8 cellular contexts compared by ENCODE assay signal in the genomic region with DNA sequence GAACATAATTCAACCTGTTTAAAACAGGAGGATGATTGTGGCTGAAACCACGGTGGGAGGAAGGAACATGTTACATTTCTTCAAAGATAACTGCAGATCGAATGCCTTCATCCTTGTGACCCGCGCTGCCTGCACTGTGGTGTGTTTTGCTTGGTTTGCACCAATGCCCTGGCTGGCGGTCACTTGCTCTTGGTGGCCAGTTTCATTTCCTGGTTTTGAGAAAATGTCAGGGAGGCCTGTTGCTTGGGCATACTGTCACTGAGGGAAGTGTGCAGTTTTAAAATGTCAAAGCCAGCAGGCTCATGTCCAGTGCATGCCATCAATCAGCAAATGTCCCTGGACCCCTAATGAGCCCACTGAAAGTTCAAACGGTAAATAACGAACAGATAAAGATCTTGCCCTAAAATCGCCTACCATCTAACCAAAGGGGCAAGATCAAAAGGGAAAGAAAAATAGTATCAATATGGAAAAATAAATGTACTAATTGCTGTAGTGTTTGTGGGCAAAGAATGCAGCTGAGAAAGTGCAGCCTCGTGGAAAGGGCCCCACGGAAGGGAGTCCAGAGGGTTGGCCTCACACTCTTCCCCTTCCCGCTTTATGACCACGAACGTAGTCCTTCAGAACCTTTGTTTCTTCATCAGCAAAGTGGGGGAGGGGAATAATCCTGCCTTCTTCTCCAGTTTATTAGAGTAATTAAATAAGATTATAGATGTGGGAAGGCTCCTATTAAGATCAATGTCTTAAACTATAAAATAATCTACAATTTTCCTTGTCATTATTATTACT. TPM values are rescaled to one million over a fixed set of nuclear protein-coding genes. Genes with fewer than 3 reads are reported as not detected.
DNase-seq lines count a peak whose midpoint lies in the region; ATAC-seq lines count a peak whose summit lies in the region.

No MANE protein-coding gene starts in this region.

- ATAC-seq in HG03457 (IDR thresholded peaks at IDR 0.05; ENCODE audit: unreplicated experiment): peak; percentile 24
- no peak for ATAC-seq in central memory CD8-positive, alpha-beta T cell (replicated peaks; ENCODE audit: extremely low read depth, poor library complexity, severe bottlenecking)
- peak; percentile 76 for ATAC-seq in stimulated activated naive B cell treated with anti-CD40 and anti-IgM and Interleukin-4, amounts not matched to agents 10 μg/mL and 1 μg/mL and 100 μg/mL, for 72 hours (replicated peaks)

- peak overlapping the region; percentile 72 for H3K4me3 Mint-ChIP-seq in activated CD4-positive, alpha-beta T cell treated with anti-CD3 and anti-CD28 coated beads, Interleukin-2, amount 10 ng/mL, durations not matched to agents 24 days and 14 days
- H3K4me3 Mint-ChIP-seq in central memory CD8-positive, alpha-beta T cell: peak overlapping the region; percentile 80
- H3K4me3 Mint-ChIP-seq in stimulated activated naive B cell treated with anti-CD40 and anti-IgM and Interleukin-4, amounts not matched to agents 10 μg/mL and 1 μg/mL and 100 μg/mL, for 72 hours: peak overlapping the region; percentile 79 to 80

- no peaks in the 10 kb centered on the region for H3K9me3 Mint-ChIP-seq in activated CD4-positive, alpha-beta T cell treated with anti-CD3 and anti-CD28 coated beads, Interleukin-2, amount 10 ng/mL, durations not matched to agents 24 days and 14 days
- H3K9me3 Mint-ChIP-seq in central memory CD8-positive, alpha-beta T cell: no peaks in the 10 kb centered on the region
- H3K9me3 Mint-ChIP-seq in stimulated activated naive B cell treated with anti-CD40 and anti-IgM and Interleukin-4, amounts not matched to agents 10 μg/mL and 1 μg/mL and 100 μg/mL, for 72 hours: no peaks in the 10 kb centered on the region

- H3K27ac Mint-ChIP-seq in activated CD4-positive, alpha-beta T cell treated with anti-CD3 and anti-CD28 coated beads, Interleukin-2, amount 10 ng/mL, durations not matched to agents 24 days and 14 days: peak overlapping the region; percentile 83
- peak overlapping the region; percentile 91 for H3K27ac Mint-ChIP-seq in central memory CD8-positive, alpha-beta T cell (ENCODE audit: low read depth)
- peak overlapping the region; percentile 96 for H3K27ac Mint-ChIP-seq in stimulated activated naive B cell treated with anti-CD40 and anti-IgM and Interleukin-4, amounts not matched to agents 10 μg/mL and 1 μg/mL and 100 μg/mL, for 72 hours

- H3K27me3 Mint-ChIP-seq in activated CD4-positive, alpha-beta T cell treated with anti-CD3 and anti-CD28 coated beads, Interleukin-2, amount 10 ng/mL, durations not matched to agents 24 days and 14 days: no peaks in the 10 kb centered on the region
- H3K27me3 Mint-ChIP-seq in central memory CD8-positive, alpha-beta T cell: no peaks in the 10 kb centered on the region
- H3K27me3 Mint-ChIP-seq in stimulated activated naive B cell treated with anti-CD40 and anti-IgM and Interleukin-4, amounts not matched to agents 10 μg/mL and 1 μg/mL and 100 μg/mL, for 72 hours: no peaks in the 10 kb centered on the region

- intact Hi-C loops in activated CD4-positive, alpha-beta T cell treated with anti-CD3 and anti-CD28 coated beads, Interleukin-2, amount 10 ng/mL, durations not matched to agents 24 days and 14 days (cut with micrococcal nuclease): loop anchor here (2.0 to 10.0 kb wide), 3 partner anchors 22 to 210 kb away; no protein-coding TSS in a partner anchor

- H3K36me3 Mint-ChIP-seq in activated CD4-positive, alpha-beta T cell treated with anti-CD3 and anti-CD28 coated beads, Interleukin-2, amount 10 ng/mL, durations not matched to agents 24 days and 14 days (ENCODE audit: low read depth): peaks cover 12% of the 10 kb centered on the region
- H3K36me3 Mint-ChIP-seq in central memory CD8-positive, alpha-beta T cell (ENCODE audit: insufficient read depth): peaks cover 6% of the 10 kb centered on the region
- peaks cover 8 to 26% of the 10 kb centered on the region in 2 donors for H3K36me3 Mint-ChIP-seq in stimulated activated naive B cell treated with anti-CD40 and anti-IgM and Interleukin-4, amounts not matched to agents 10 μg/mL and 1 μg/mL and 100 μg/mL, for 72 hours

- H3K4me1 Mint-ChIP-seq in activated CD4-positive, alpha-beta T cell treated with anti-CD3 and anti-CD28 coated beads, Interleukin-2, amount 10 ng/mL, durations not matched to agents 24 days and 14 days: peaks cover 78% of the 10 kb centered on the region
- peaks cover 98% of the 10 kb centered on the region for H3K4me1 Mint-ChIP-seq in central memory CD8-positive, alpha-beta T cell
- H3K4me1 Mint-ChIP-seq in stimulated activated naive B cell treated with anti-CD40 and anti-IgM and Interleukin-4, amounts not matched to agents 10 μg/mL and 1 μg/mL and 100 μg/mL, for 72 hours: peaks cover 68 to 96% of the 10 kb centered on the region in 2 donors

- DNase-seq in activated CD4-positive, alpha-beta T cell treated with anti-CD3 and anti-CD28 coated beads, Interleukin-2, amount 10 ng/mL, durations not matched to agents 24 days and 14 days: peak; percentile 74
- DNase-seq in activated CD4-positive, alpha-beta T cell treated with anti-CD3 and anti-CD28 coated beads for 1 hour: no peak
- no peak for DNase-seq in central memory CD8-positive, alpha-beta T cell (ENCODE audit: low spot score in 2 of 2)
- peak; percentile 83 for DNase-seq in stimulated activated naive B cell treated with anti-CD40 and anti-IgM and Interleukin-4, amounts not matched to agents 10 μg/mL and 1 μg/mL and 100 μg/mL, for 72 hours
- DNase-seq in GOT3 (lab: John Stamatoyannopoulos, UW) (no peak), germinal center (ENCODE audit: low spot score) (no peak), inferior parietal cortex (ENCODE audit: extremely low spot score) (no peak)

RNA-seq across cellular contexts. Expression of gene FLI1, which starts 40.8 kb away (rescaled TPM):
- 35.3 and 36.5 TPM in 2 replicates for total RNA-seq in activated CD4-positive, alpha-beta T cell treated with anti-CD3 and anti-CD28 coated beads, Interleukin-2, amount 10 ng/mL, durations not matched to agents 24 days and 14 days

Comparison
In these comparisons a context has a peak if more than half of its experiments do, and no peak if none do; other contexts are left out.
1. DNase-seq: peak in activated CD4-positive, alpha-beta T cell treated with anti-CD3 and anti-CD28 coated beads, Interleukin-2, amount 10 ng/mL, durations not matched to agents 24 days and 14 days (single experiment) and stimulated activated naive B cell treated with anti-CD40 and anti-IgM and Interleukin-4, amounts not matched to agents 10 μg/mL and 1 μg/mL and 100 μg/mL, for 72 hours (single experiment); none in activated CD4-positive, alpha-beta T cell treated with anti-CD3 and anti-CD28 coated beads for 1 hour (single experiment), central memory CD8-positive, alpha-beta T cell (0 of 2), GOT3 (single experiment), germinal center (single experiment) and inferior parietal cortex (single experiment).
2. Peak in every context shown above with its lines, with median percentiles within 50 percentile points of each other: H3K27ac Mint-ChIP-seq and H3K4me3 Mint-ChIP-seq.